In genomic region chr4:180960758-180961401, GRCh38 we compare ENCODE assay signal across 10 cellular contexts.
A peak's percentile ranks its signal among the peaks of the same experiment; 100 is the strongest.
DNase-seq lines count a peak whose midpoint lies in the region; TF ChIP-seq lines count a peak whose summit lies in the region.
"Had no signal": no experiment of that assay in that cellular context is flagged by ENCODE, and none has a peak within 500 bp of the region (broad histone marks: within the 10 kb centered on the region; RNA-seq: fewer than 3 reads in every experiment).

No MANE protein-coding gene starts in this region.

- TF ChIP-seq EP300 in esophagus muscularis mucosa (IDR thresholded peaks at IDR 0.05), result no peak

- H3K4me2 ChIP-seq in OCI-LY1 (ENCODE audit: low read length), result no peak overlapping the region

- H3F3A ChIP-seq in OCI-LY1 (ENCODE audit: insufficient read depth, low read length), result no peaks in the 10 kb centered on the region

- no peaks in the 10 kb centered on the region for H3K9me2 ChIP-seq in OCI-LY1 (ENCODE audit: low read depth, low read length)

- H3K36me3 ChIP-seq in OCI-LY1 (ENCODE audit: insufficient read depth, low read length) (no peaks in the 10 kb centered on the region), esophagus muscularis mucosa (no peaks in the 10 kb centered on the region)

- H4K20me1 ChIP-seq in OCI-LY1 (ENCODE audit: insufficient read depth, low read length), result no peaks in the 10 kb centered on the region

- no peak overlapping the region for H3K9ac ChIP-seq in OCI-LY1 (ENCODE audit: low read length)

- no peak overlapping the region for H3K4me3 ChIP-seq in LNCaP clone FGC (ENCODE audit: low read depth, low read length)
- H3K4me3 ChIP-seq in OCI-LY1 (ENCODE audit: low read depth, low read length, poor library complexity, severe bottlenecking), result no peak overlapping the region
- no peak overlapping the region for H3K4me3 ChIP-seq in esophagus muscularis mucosa

- intact Hi-C loops in esophagus muscularis mucosa (cut with DNase I), result no loop called here

- H3K79me2 ChIP-seq in OCI-LY1 (ENCODE audit: insufficient read depth, low read length), result no peaks in the 10 kb centered on the region

- H3K9me3 ChIP-seq in OCI-LY1 (ENCODE audit: low read length) (no peaks in the 10 kb centered on the region), esophagus muscularis mucosa (no peaks in the 10 kb centered on the region)

- no peak for TF ChIP-seq POLR2A in esophagus muscularis mucosa (IDR thresholded peaks at IDR 0.05; ENCODE audit: low read depth)

- peak; percentile 45 for TF ChIP-seq CTCF in LNCaP clone FGC (IDR thresholded peaks at IDR 0.05; ENCODE audit: control insufficient read depth, extremely low read depth, insufficient read depth)
- peak; percentile 26; the same call in 1 of the 2 replicates for TF ChIP-seq CTCF in OCI-LY1 (IDR thresholded peaks at IDR 0.05; ENCODE audit: low read length)
- TF ChIP-seq CTCF in esophagus muscularis mucosa (IDR thresholded peaks at IDR 0.05), result no peak

- H3K4me1 ChIP-seq in OCI-LY1 (ENCODE audit: insufficient read depth, low read length, severe bottlenecking) (peaks cover 8% of the 10 kb centered on the region), esophagus muscularis mucosa (no peaks in the 10 kb centered on the region)

- DNase-seq in LNCaP clone FGC (ENCODE audit: low read depth) (no peak), fibroblast of peridontal ligament (ENCODE audit: extremely low read depth) (peak; percentile 44), renal cortical epithelial cell (ENCODE audit: low read depth) (peak; percentile 12), esophagus muscularis mucosa (ENCODE audit: extremely low spot score) (no peak), middle frontal gyrus (ENCODE audit: extremely low spot score, low spot score) (no peak), NOMO-1 treated with DMSO at 0.1 percent for 48 hours (lab: John Stamatoyannopoulos, UW; ENCODE audit: unreplicated experiment) (no peak)
- DNase-seq: naive thymus-derived CD8-positive, alpha-beta T cell; NCI-H1436 treated with DMSO at 0.1 percent for 48 hours had no signal

- H3K27me3 ChIP-seq in OCI-LY1 (ENCODE audit: insufficient read depth, low read length) (no peaks in the 10 kb centered on the region), esophagus muscularis mucosa (no peaks in the 10 kb centered on the region)

- no peak overlapping the region for H2AFZ ChIP-seq in OCI-LY1 (ENCODE audit: low read length)

- 78% methylated on average over 4 of the region's 4 CpGs for WGBS in esophagus muscularis mucosa

- H3K27ac ChIP-seq in OCI-LY1 (ENCODE audit: low read depth, low read length, poor library complexity, severe bottlenecking) (no peak overlapping the region), esophagus muscularis mucosa (replicated peaks in 1 of 4) (no peak overlapping the region)
- H3K27ac ChIP-seq: epithelial cell of prostate had no signal

Comparison
In these comparisons a context has a peak if more than half of its experiments do, and no peak if none do; other contexts are left out.
1. DNase-seq: peak in fibroblast of peridontal ligament (single experiment) and renal cortical epithelial cell (single experiment); none in LNCaP clone FGC (single experiment), esophagus muscularis mucosa (single experiment), middle frontal gyrus (single experiment) and NOMO-1 treated with DMSO at 0.1 percent for 48 hours (single experiment).
2. CTCF ChIP-seq: peak in LNCaP clone FGC (single experiment) and OCI-LY1 (single experiment); none in esophagus muscularis mucosa (0 of 3).